ENCODE assay signal across 24 cellular contexts in the genomic region with DNA sequence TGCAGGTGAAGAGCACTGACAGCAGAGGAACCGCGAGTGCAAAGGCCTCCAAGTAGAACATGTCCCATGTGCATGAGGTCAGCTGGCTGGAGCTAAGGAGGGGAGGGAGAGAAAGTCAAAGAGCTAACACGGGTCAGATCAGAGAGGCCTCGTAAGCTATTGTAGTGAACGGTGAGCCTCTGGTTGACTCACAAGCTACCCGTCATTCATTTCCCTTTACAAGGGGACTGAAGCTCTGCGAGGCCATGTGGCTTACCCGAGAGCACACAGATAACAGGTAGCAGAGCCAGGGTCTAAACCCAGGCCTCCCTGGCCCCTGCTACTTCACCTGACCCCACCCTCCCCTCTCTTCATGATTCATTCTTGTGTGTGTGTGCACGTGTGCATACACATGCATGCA.
DNase-seq lines count a peak whose midpoint lies in the region; ATAC-seq and TF ChIP-seq lines count a peak whose summit lies in the region.
"Had no signal": no experiment of that assay in that cellular context is flagged by ENCODE, and none has a peak within 500 bp of the region (broad histone marks: within the 10 kb centered on the region; RNA-seq: fewer than 3 reads in every experiment).

No MANE protein-coding gene starts in this region.

- peak overlapping the region; percentile 16 for H3K4me2 ChIP-seq in osteoblast (ENCODE audit: insufficient read depth, low read length)

- H3K4me3 Mint-ChIP-seq in HFFc6, result peak overlapping the region; percentile 29; the same call in 1 of the 2 replicates
- H3K4me3 Mint-ChIP-seq in activated naive CD8-positive, alpha-beta T cell treated with anti-CD3 and anti-CD28 coated beads, Interleukin-2, amount 50 U/mL, for 24 hours, result no peak overlapping the region
- no peak overlapping the region for H3K4me3 Mint-ChIP-seq in activated CD8-positive, alpha-beta memory T cell treated with anti-CD3 and anti-CD28 coated beads, Interleukin-2, amount 10 ng/mL, durations not matched to agents 7 days and 5 days
- H3K4me3 Mint-ChIP-seq: activated CD4-positive, alpha-beta memory T cell treated with anti-CD3 and anti-CD28 coated beads, Interleukin-2, amount 10 ng/mL, durations not matched to agents 7 days and 5 days had no signal

- ATAC-seq in activated naive CD8-positive, alpha-beta T cell treated with anti-CD3 and anti-CD28 coated beads, Interleukin-2, amount 50 U/mL, for 24 hours, result peak; percentile 28
- ATAC-seq in HG03196 (IDR thresholded peaks at IDR 0.05; ENCODE audit: unreplicated experiment) (no peak), GM18498 (IDR thresholded peaks at IDR 0.05; ENCODE audit: unreplicated experiment) (no peak)
- no peak for ATAC-seq in activated CD8-positive, alpha-beta memory T cell treated with anti-CD3 and anti-CD28 coated beads, Interleukin-2, amount 10 ng/mL, durations not matched to agents 7 days and 5 days
- ATAC-seq: left colon; naive thymus-derived CD8-positive, alpha-beta T cell; sciatic nerve had no signal

- peak overlapping the region; percentile 83; the same call in 1 of the 2 replicates for H3K27ac Mint-ChIP-seq in HFFc6
- H3K27ac Mint-ChIP-seq in activated naive CD8-positive, alpha-beta T cell treated with anti-CD3 and anti-CD28 coated beads, Interleukin-2, amount 50 U/mL, for 24 hours, result no peak overlapping the region
- H3K27ac Mint-ChIP-seq in activated CD8-positive, alpha-beta memory T cell treated with anti-CD3 and anti-CD28 coated beads, Interleukin-2, amount 10 ng/mL, durations not matched to agents 7 days and 5 days, result no peak overlapping the region

- H3K27me3 ChIP-seq in osteoblast (ENCODE audit: insufficient read depth, low read length), result no peaks in the 10 kb centered on the region
- H3K27me3 ChIP-seq: suprapubic skin had no signal

- DNase-seq in NOMO-1 treated with DMSO at 0.1 percent for 48 hours (lab: John Stamatoyannopoulos, UW; ENCODE audit: unreplicated experiment) (peak; percentile 4), NOMO-1 treated with dmso at 0.1 percent for 144 hours (lab: John Stamatoyannopoulos, UW; ENCODE audit: unreplicated experiment) (no peak), HFFc6 (no peak), osteoblast (ENCODE audit: insufficient read length, low spot score, missing footprints) (no peak)
- DNase-seq in activated naive CD8-positive, alpha-beta T cell treated with anti-CD3 and anti-CD28 coated beads, Interleukin-2, amount 50 U/mL, for 24 hours, result no peak
- DNase-seq in activated CD8-positive, alpha-beta memory T cell treated with anti-CD3 and anti-CD28 coated beads, Interleukin-2, amount 10 ng/mL, durations not matched to agents 7 days and 5 days, result no peak
- DNase-seq: 8988T; activated CD4-positive, CD25-positive, alpha-beta regulatory T cell; activated gamma-delta T cell treated with Interleukin-2 at 50 U/mL for 16 hours; activated T-cell treated with anti-CD3 and anti-CD28 coated beads, Interleukin-2, amount 50 U/mL, for 1 hour; anterior cingulate cortex; caudate nucleus; dermis blood vessel endothelial cell; left colon; naive thymus-derived CD8-positive, alpha-beta T cell; NCI-H1436 treated with DMSO at 0.1 percent for 48 hours; NCI-H524; SW 1271 had no signal

- no peaks in the 10 kb centered on the region for H3K9me3 Mint-ChIP-seq in HFFc6
- H3K9me3 Mint-ChIP-seq in activated naive CD8-positive, alpha-beta T cell treated with anti-CD3 and anti-CD28 coated beads, Interleukin-2, amount 50 U/mL, for 24 hours, result peaks cover 4% of the 10 kb centered on the region
- no peaks in the 10 kb centered on the region for H3K9me3 Mint-ChIP-seq in activated CD8-positive, alpha-beta memory T cell treated with anti-CD3 and anti-CD28 coated beads, Interleukin-2, amount 10 ng/mL, durations not matched to agents 7 days and 5 days (ENCODE audit: low read depth)
- H3K9me3 Mint-ChIP-seq: activated CD4-positive, alpha-beta memory T cell treated with anti-CD3 and anti-CD28 coated beads, Interleukin-2, amount 10 ng/mL, durations not matched to agents 7 days and 5 days; naive thymus-derived CD8-positive, alpha-beta T cell had no signal

- TF ChIP-seq CTCF in HFFc6 (IDR thresholded peaks at IDR 0.05) (no peak), osteoblast (IDR thresholded peaks at IDR 0.05; ENCODE audit: extremely low read depth, low read depth, low read length) (no peak)

- H3K36me3 Mint-ChIP-seq in HFFc6 (ENCODE audit: low read depth), result peaks cover 17% of the 10 kb centered on the region
- no peaks in the 10 kb centered on the region for H3K36me3 Mint-ChIP-seq in activated naive CD8-positive, alpha-beta T cell treated with anti-CD3 and anti-CD28 coated beads, Interleukin-2, amount 50 U/mL, for 24 hours (ENCODE audit: low read depth)
- no peaks in the 10 kb centered on the region for H3K36me3 Mint-ChIP-seq in activated CD8-positive, alpha-beta memory T cell treated with anti-CD3 and anti-CD28 coated beads, Interleukin-2, amount 10 ng/mL, durations not matched to agents 7 days and 5 days
- H3K36me3 Mint-ChIP-seq: naive thymus-derived CD8-positive, alpha-beta T cell had no signal

- H3K9me3 ChIP-seq in osteoblast (ENCODE audit: low read depth, low read length), result no peaks in the 10 kb centered on the region
- H3K9me3 ChIP-seq: suprapubic skin had no signal

- H3K27ac ChIP-seq in osteoblast (ENCODE audit: low read depth, low read length), result peak overlapping the region; percentile 68
- H3K27ac ChIP-seq: parathyroid adenoma, suprapubic skin had no signal

- H3K27me3 Mint-ChIP-seq in HFFc6 (ENCODE audit: insufficient read depth), result no peaks in the 10 kb centered on the region
- peaks cover 26% of the 10 kb centered on the region for H3K27me3 Mint-ChIP-seq in activated naive CD8-positive, alpha-beta T cell treated with anti-CD3 and anti-CD28 coated beads, Interleukin-2, amount 50 U/mL, for 24 hours
- H3K27me3 Mint-ChIP-seq in activated CD8-positive, alpha-beta memory T cell treated with anti-CD3 and anti-CD28 coated beads, Interleukin-2, amount 10 ng/mL, durations not matched to agents 7 days and 5 days, result peaks cover 38% of the 10 kb centered on the region

- H4K20me1 ChIP-seq in osteoblast (ENCODE audit: insufficient read depth, low read length), result no peaks in the 10 kb centered on the region

- peaks cover 15% of the 10 kb centered on the region for H3K4me1 ChIP-seq in osteoblast (ENCODE audit: insufficient read depth, low read length)
- H3K4me1 ChIP-seq: parathyroid adenoma, suprapubic skin had no signal

- peaks cover 72% of the 10 kb centered on the region for H3K4me1 Mint-ChIP-seq in HFFc6 (ENCODE audit: low read depth)
- peaks cover 14% of the 10 kb centered on the region for H3K4me1 Mint-ChIP-seq in activated naive CD8-positive, alpha-beta T cell treated with anti-CD3 and anti-CD28 coated beads, Interleukin-2, amount 50 U/mL, for 24 hours
- H3K4me1 Mint-ChIP-seq in activated CD8-positive, alpha-beta memory T cell treated with anti-CD3 and anti-CD28 coated beads, Interleukin-2, amount 10 ng/mL, durations not matched to agents 7 days and 5 days, result peaks cover 14% of the 10 kb centered on the region

- no peaks in the 10 kb centered on the region for H3K79me2 ChIP-seq in osteoblast (ENCODE audit: insufficient read depth, low read length)
- H3K79me2 ChIP-seq: parathyroid adenoma had no signal

- H3K36me3 ChIP-seq in osteoblast (ENCODE audit: insufficient read depth, low read length), result no peaks in the 10 kb centered on the region
- H3K36me3 ChIP-seq: suprapubic skin had no signal

- H2AFZ ChIP-seq in osteoblast (ENCODE audit: low read length), result no peak overlapping the region
- H2AFZ ChIP-seq: parathyroid adenoma had no signal

- H3K4me3 ChIP-seq in osteoblast (ENCODE audit: insufficient read depth, low read length), result no peak overlapping the region
- H3K4me3 ChIP-seq: suprapubic skin had no signal

- CTCF ChIA-PET in activated CD8-positive, alpha-beta memory T cell treated with anti-CD3 and anti-CD28 coated beads, Interleukin-2, amount 10 ng/mL, durations not matched to agents 7 days and 5 days (lab: Charles Lee), result no interaction called here
